8 cellular contexts compared by ENCODE assay signal in the genomic region with DNA sequence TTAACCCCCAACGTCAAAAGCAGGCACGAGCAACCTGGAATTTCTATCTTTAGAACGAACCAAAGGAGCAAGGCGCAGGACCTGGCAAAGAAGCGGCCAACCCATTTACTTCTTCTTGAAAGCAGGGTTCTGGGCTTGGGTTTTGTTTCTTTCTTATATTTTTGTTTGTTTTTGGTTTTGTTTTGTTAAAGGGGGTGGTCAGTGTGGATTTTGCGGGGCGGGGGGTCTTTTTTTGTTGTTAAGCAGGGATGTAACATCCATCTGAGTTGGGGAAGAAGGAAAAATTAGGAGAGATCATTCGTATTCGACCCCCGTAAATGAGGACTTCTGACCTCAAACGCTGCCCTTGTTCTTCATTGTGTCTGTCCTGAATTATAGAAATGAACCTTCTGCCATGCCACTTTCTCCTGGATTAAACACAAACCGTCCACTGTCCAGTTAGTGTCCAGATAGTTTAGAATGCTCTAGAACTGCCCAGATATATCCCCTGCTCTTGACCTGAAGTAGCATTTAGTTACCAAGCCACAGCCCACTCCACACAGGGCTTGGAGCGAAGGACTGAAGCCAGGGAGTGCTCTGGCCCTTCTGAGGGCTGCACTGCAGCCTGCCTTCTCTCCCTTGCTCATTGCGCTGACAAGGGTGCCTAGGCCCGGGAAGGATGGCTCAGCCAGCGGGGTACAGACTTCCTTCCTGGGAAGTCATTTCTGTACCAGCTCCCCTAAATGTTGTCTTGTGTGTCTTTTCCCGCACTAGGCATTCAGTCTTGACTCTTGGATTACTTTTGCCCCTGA. TPM values are rescaled to one million over a fixed set of nuclear protein-coding genes. Genes with fewer than 3 reads are reported as not detected.
A peak's percentile ranks its signal among the peaks of the same experiment; 100 is the strongest.
DNase-seq lines count a peak whose midpoint lies in the region; ATAC-seq and TF ChIP-seq lines count a peak whose summit lies in the region.

No MANE protein-coding gene starts in this region.

- H3K9me3 ChIP-seq in HAP-1 (no peaks in the 10 kb centered on the region), left ventricle myocardium inferior (replicated peaks) (no peaks in the 10 kb centered on the region)

- peaks cover 28% of the 10 kb centered on the region for H3K4me1 ChIP-seq in HAP-1
- H3K4me1 ChIP-seq in left ventricle myocardium inferior = peaks cover 40% of the 10 kb centered on the region

- H3K27ac ChIP-seq in left ventricle myocardium inferior (replicated peaks) = peak overlapping the region; percentile 94

- TF ChIP-seq CTCF in left ventricle myocardium inferior (IDR thresholded peaks at IDR 0.05; ENCODE audit: borderline replicate concordance) = no peak
- no peak for TF ChIP-seq CTCF in retinal pigment epithelial cell (conservative IDR thresholded peaks at IDR 0.05; ENCODE audit: low read depth, low read length)

- peak overlapping the region; percentile 80 for H3K4me3 ChIP-seq in HAP-1
- H3K4me3 ChIP-seq in left ventricle myocardium inferior = peak overlapping the region; percentile 95
- peak overlapping the region; percentile 90 for H3K4me3 ChIP-seq in retinal pigment epithelial cell (ENCODE audit: low read length)

- peaks cover 15% of the 10 kb centered on the region for H3K4me1 Mint-ChIP-seq in activated CD4-positive, alpha-beta memory T cell treated with anti-CD3 and anti-CD28 coated beads for 36 hours (ENCODE audit: low read depth)

- H3K27me3 ChIP-seq in HAP-1 (ENCODE audit: low read depth) (no peaks in the 10 kb centered on the region), left ventricle myocardium inferior (ENCODE audit: low read depth) (no peaks in the 10 kb centered on the region)

- CTCF ChIA-PET in activated CD4-positive, alpha-beta memory T cell treated with anti-CD3 and anti-CD28 coated beads for 36 hours (lab: Charles Lee) = interaction anchor here (0.5 to 2.2 kb wide), 18 partner anchors 10 to 454 kb away, joined by 3 to 9 read pairs (median 4); no protein-coding TSS in a partner anchor

- POLR2A ChIA-PET in activated CD4-positive, alpha-beta memory T cell treated with anti-CD3 and anti-CD28 coated beads for 36 hours (lab: Charles Lee) = no interaction called here

- H3K36me3 ChIP-seq in HAP-1 (replicated peaks) (no peaks in the 10 kb centered on the region), left ventricle myocardium inferior (no peaks in the 10 kb centered on the region)

- no peaks in the 10 kb centered on the region for H3K36me3 Mint-ChIP-seq in activated CD4-positive, alpha-beta memory T cell treated with anti-CD3 and anti-CD28 coated beads for 36 hours

- no peaks in the 10 kb centered on the region for H3K9me3 Mint-ChIP-seq in activated CD4-positive, alpha-beta memory T cell treated with anti-CD3 and anti-CD28 coated beads for 36 hours

- DNase-seq in HAP-1 (ENCODE audit: low spot score in 2 of 2) (no peak), left ventricle myocardium inferior (no peak), retinal pigment epithelial cell (ENCODE audit: low read depth) (no peak), NCI-H524 treated with DMSO at 0.1 percent for 48 hours (lab: John Stamatoyannopoulos, UW) (no peak), NCI-H2171 (lab: John Stamatoyannopoulos, UW) (no peak)
- no peak for DNase-seq in activated CD4-positive, alpha-beta memory T cell treated with anti-CD3 and anti-CD28 coated beads for 36 hours
- no peak for DNase-seq in effector CD8-positive, alpha-beta T cell (lab: John Stamatoyannopoulos, UW)

- peaks cover 2% of the 10 kb centered on the region for H3K27me3 Mint-ChIP-seq in activated CD4-positive, alpha-beta memory T cell treated with anti-CD3 and anti-CD28 coated beads for 36 hours

- intact Hi-C loops in activated CD4-positive, alpha-beta memory T cell treated with anti-CD3 and anti-CD28 coated beads for 36 hours (cut with micrococcal nuclease) = loop anchor here (1.0 kb wide), 1 partner anchor 276 kb away; no protein-coding TSS in a partner anchor
- intact Hi-C loops in left ventricle myocardium inferior (cut with micrococcal nuclease) = loop anchor here (5.0 kb wide), 1 partner anchor 274 kb away; no protein-coding TSS in a partner anchor

- ATAC-seq in HG03469 (IDR thresholded peaks at IDR 0.05; ENCODE audit: unreplicated experiment) = no peak

- in situ Hi-C loops in HAP-1 (cut with MboI; ENCODE audit: low sequenced_read_pairs) = no loop called here

- H3K4me3 Mint-ChIP-seq in activated CD4-positive, alpha-beta memory T cell treated with anti-CD3 and anti-CD28 coated beads for 36 hours = peak overlapping the region; percentile 88

- no peak overlapping the region for H3K27ac Mint-ChIP-seq in activated CD4-positive, alpha-beta memory T cell treated with anti-CD3 and anti-CD28 coated beads for 36 hours

RNA-seq across cellular contexts. Expression of a gene that starts 0.9 kb away (rescaled TPM):
- 10 to 100 TPM; 46.3 to 47.1 TPM for total RNA-seq in activated CD4-positive, alpha-beta memory T cell treated with anti-CD3 and anti-CD28 coated beads for 36 hours
- 332 TPM for total RNA-seq in left ventricle myocardium inferior
